Comparison of ENCODE assay signal across 28 cellular contexts in genomic region chr17:36747861-36748260, GRCh38.
"Had no signal": no experiment of that assay in that cellular context is flagged by ENCODE, and none has a peak within 500 bp of the region (broad histone marks: within the 10 kb centered on the region; RNA-seq: fewer than 3 reads in every experiment).

No MANE protein-coding gene starts in this region.

- H3K9me3 ChIP-seq: stomach, suprapubic skin, testis, thoracic aorta, thyroid gland, tibial artery, tibial nerve, transverse colon, upper lobe of left lung, upper lobe of right lung, uterus, vagina had no signal

- H3K4me3 Mint-ChIP-seq: stimulated activated effector memory CD8-positive, alpha-beta T cell treated with anti-CD3 and anti-CD28 coated beads, Interleukin-12 subunit alpha, Interleukin-12 subunit beta, amount 100 ng/mL, for 72 hours; stimulated activated memory B cell treated with anti-CD40 and anti-IgM and Interleukin-4, amounts not matched to agents 10 μg/mL and 1 μg/mL and 100 μg/mL, for 72 hours; stimulated activated naive B cell treated with anti-CD40 and anti-IgM and Interleukin-4, amounts not matched to agents 10 μg/mL and 1 μg/mL and 100 μg/mL, for 72 hours; stimulated activated naive CD8-positive, alpha-beta T cell treated with anti-CD3 and anti-CD28 coated beads, Interleukin-15, amount 100 ng/mL, for 72 hours; stimulated activated naive CD8-positive, alpha-beta T cell treated with anti-CD3 and anti-CD28 coated beads, Interleukin-15, Interleukin-2, amounts not matched to agents 100 ng/mL and 50 ng/mL, for 24 hours; type B pancreatic cell had no signal

- H3K36me3 Mint-ChIP-seq: stimulated activated effector memory CD8-positive, alpha-beta T cell treated with anti-CD3 and anti-CD28 coated beads, Interleukin-12 subunit alpha, Interleukin-12 subunit beta, amount 100 ng/mL, for 72 hours; stimulated activated memory B cell treated with anti-CD40 and anti-IgM and Interleukin-4, amounts not matched to agents 10 μg/mL and 1 μg/mL and 100 μg/mL, for 72 hours; stimulated activated naive B cell treated with anti-CD40 and anti-IgM and Interleukin-4, amounts not matched to agents 10 μg/mL and 1 μg/mL and 100 μg/mL, for 72 hours; type B pancreatic cell had no signal

- H3K27ac Mint-ChIP-seq: stimulated activated effector memory CD8-positive, alpha-beta T cell treated with anti-CD3 and anti-CD28 coated beads, Interleukin-12 subunit alpha, Interleukin-12 subunit beta, amount 100 ng/mL, for 72 hours; stimulated activated memory B cell treated with anti-CD40 and anti-IgM and Interleukin-4, amounts not matched to agents 10 μg/mL and 1 μg/mL and 100 μg/mL, for 72 hours; stimulated activated naive B cell treated with anti-CD40 and anti-IgM and Interleukin-4, amounts not matched to agents 10 μg/mL and 1 μg/mL and 100 μg/mL, for 72 hours; stimulated activated naive CD8-positive, alpha-beta T cell treated with anti-CD3 and anti-CD28 coated beads, Interleukin-15, amount 100 ng/mL, for 72 hours; stimulated activated naive CD8-positive, alpha-beta T cell treated with anti-CD3 and anti-CD28 coated beads, Interleukin-15, Interleukin-2, amounts not matched to agents 100 ng/mL and 50 ng/mL, for 24 hours; type B pancreatic cell had no signal

- H3K4me3 ChIP-seq: stomach, suprapubic skin, testis, thoracic aorta, thyroid gland, tibial artery, tibial nerve, transverse colon, upper lobe of left lung, upper lobe of right lung, uterus, vagina had no signal

- DNase-seq: stimulated activated CD4-positive, alpha-beta T cell treated with anti-CD3 and anti-CD28 coated beads, Interleukin-2, amount 100 ng/mL, for 48 hours; stimulated activated CD4-positive, alpha-beta T cell treated with anti-CD3 and anti-CD28 coated beads, Interleukin-4, amount 100 ng/mL, for 1 hour; stimulated activated CD4-positive, alpha-beta T cell treated with anti-CD3 and anti-CD28 coated beads, Interleukin-4, amount 100 ng/mL, for 24 hours; stimulated activated CD4-positive, alpha-beta T cell treated with anti-CD3 and anti-CD28 coated beads, Interleukin-4, amount 100 ng/mL, for 4 hours; stimulated activated CD8-positive, alpha-beta memory T cell treated with anti-CD3 and anti-CD28 coated beads, Interleukin-4, amount 100 ng/mL, for 48 hours; stimulated activated naive B cell treated with anti-CD40 and anti-IgM and Interleukin-4, amounts not matched to agents 10 μg/mL and 1 μg/mL and 100 μg/mL, for 72 hours; stimulated activated naive CD4-positive, alpha-beta T cell; stimulated activated naive CD4-positive, alpha-beta T cell treated with Interleukin-2 at 50 U/mL for 16 hours; stimulated activated naive CD8-positive, alpha-beta T cell treated with anti-CD3 and anti-CD28 coated beads, Interleukin-15, amount 100 ng/mL, for 72 hours; stimulated activated naive CD8-positive, alpha-beta T cell treated with anti-CD3 and anti-CD28 coated beads, Interleukin-15, Interleukin-2, amounts not matched to agents 100 U/mL and 50 U/mL, for 24 hours; stomach; substantia nigra; testis; thyroid gland; tibial artery; transverse colon; trophoblast cell; upper lobe of left lung; upper lobe of right lung; uterus had no signal

- H3K27me3 Mint-ChIP-seq: stimulated activated naive CD8-positive, alpha-beta T cell treated with anti-CD3 and anti-CD28 coated beads, Interleukin-15, amount 100 ng/mL, for 72 hours; stimulated activated naive CD8-positive, alpha-beta T cell treated with anti-CD3 and anti-CD28 coated beads, Interleukin-15, Interleukin-2, amounts not matched to agents 100 ng/mL and 50 ng/mL, for 24 hours had no signal

- H3K27ac ChIP-seq: stomach, suprapubic skin, testis, thoracic aorta, thyroid gland, tibial artery, tibial nerve, transverse colon, upper lobe of left lung, upper lobe of right lung, uterus, vagina had no signal

- H3K4me1 ChIP-seq: stomach, suprapubic skin, testis, thyroid gland, tibial artery, tibial nerve, transverse colon, upper lobe of left lung, upper lobe of right lung, uterus, vagina had no signal

- H3K36me3 ChIP-seq: stomach, suprapubic skin, thoracic aorta, thyroid gland, tibial artery, tibial nerve, transverse colon, upper lobe of left lung, upper lobe of right lung, uterus, vagina had no signal

- H3K27me3 ChIP-seq: testis, thyroid gland, transverse colon, upper lobe of left lung, uterus, vagina had no signal

- H3K9me3 Mint-ChIP-seq: stimulated activated effector memory CD8-positive, alpha-beta T cell treated with anti-CD3 and anti-CD28 coated beads, Interleukin-12 subunit alpha, Interleukin-12 subunit beta, amount 100 ng/mL, for 72 hours; stimulated activated memory B cell treated with anti-CD40 and anti-IgM and Interleukin-4, amounts not matched to agents 10 μg/mL and 1 μg/mL and 100 μg/mL, for 72 hours; stimulated activated naive B cell treated with anti-CD40 and anti-IgM and Interleukin-4, amounts not matched to agents 10 μg/mL and 1 μg/mL and 100 μg/mL, for 72 hours; stimulated activated naive CD8-positive, alpha-beta T cell treated with anti-CD3 and anti-CD28 coated beads, Interleukin-15, amount 100 ng/mL, for 72 hours; stimulated activated naive CD8-positive, alpha-beta T cell treated with anti-CD3 and anti-CD28 coated beads, Interleukin-15, Interleukin-2, amounts not matched to agents 100 ng/mL and 50 ng/mL, for 24 hours; type B pancreatic cell had no signal

- H3K4me1 Mint-ChIP-seq: stimulated activated effector memory CD8-positive, alpha-beta T cell treated with anti-CD3 and anti-CD28 coated beads, Interleukin-12 subunit alpha, Interleukin-12 subunit beta, amount 100 ng/mL, for 72 hours; stimulated activated memory B cell treated with anti-CD40 and anti-IgM and Interleukin-4, amounts not matched to agents 10 μg/mL and 1 μg/mL and 100 μg/mL, for 72 hours; stimulated activated naive B cell treated with anti-CD40 and anti-IgM and Interleukin-4, amounts not matched to agents 10 μg/mL and 1 μg/mL and 100 μg/mL, for 72 hours; stimulated activated naive CD8-positive, alpha-beta T cell treated with anti-CD3 and anti-CD28 coated beads, Interleukin-15, amount 100 ng/mL, for 72 hours had no signal
